Comparison of ENCODE assay signal across 14 cellular contexts in the genomic region with DNA sequence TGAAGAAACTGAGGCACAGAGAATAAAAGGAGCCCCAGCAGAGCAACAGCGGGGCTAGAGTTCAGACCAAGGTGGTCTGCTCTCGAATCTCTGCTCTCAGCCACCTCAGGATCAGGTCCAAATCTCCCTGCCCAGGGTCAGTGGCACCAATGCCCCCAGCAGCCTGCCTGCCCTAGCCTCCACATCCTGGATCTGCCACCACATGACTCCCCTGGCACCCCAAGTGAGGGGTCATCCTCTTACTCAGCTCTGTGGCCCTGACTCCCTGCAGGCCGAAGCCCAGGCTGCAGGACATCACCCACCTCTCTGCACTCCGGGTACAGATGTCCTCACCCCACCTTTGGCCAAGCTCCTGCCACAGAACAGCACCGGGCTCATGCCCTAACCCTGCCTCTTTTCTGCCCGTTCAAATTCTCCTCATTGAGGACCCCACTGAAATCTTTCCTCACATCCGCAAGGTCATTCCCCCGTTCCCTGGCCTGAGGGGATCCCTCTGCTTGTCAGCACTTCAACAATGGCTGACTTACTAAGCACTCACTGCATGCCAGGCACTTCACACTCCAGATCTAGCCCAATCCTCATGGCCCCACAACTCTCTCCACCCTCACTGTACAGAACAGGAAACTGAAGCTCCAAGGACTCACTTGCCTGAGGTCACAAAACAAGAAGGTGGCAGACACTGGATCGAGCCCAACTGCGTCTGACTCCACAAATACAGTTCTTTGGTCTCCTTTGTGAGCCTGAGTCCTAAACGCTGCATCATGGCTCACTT. TPM values are rescaled to one million over a fixed set of nuclear protein-coding genes. Genes with fewer than 3 reads are reported as not detected.
DNase-seq lines count a peak whose midpoint lies in the region; ATAC-seq, FAIRE-seq and TF ChIP-seq lines count a peak whose summit lies in the region.
"Had no signal": no experiment of that assay in that cellular context is flagged by ENCODE, and none has a peak within 500 bp of the region (broad histone marks: within the 10 kb centered on the region; RNA-seq: fewer than 3 reads in every experiment).

No MANE protein-coding gene starts in this region.

- H3K79me2 ChIP-seq in Karpas-422 (ENCODE audit: low read length) (peaks cover 17% of the 10 kb centered on the region), astrocyte (ENCODE audit: insufficient read depth, low read length) (peaks cover 51% of the 10 kb centered on the region)

- no peak for TF ChIP-seq EP300 in sigmoid colon (IDR thresholded peaks at IDR 0.05)

- H3K27ac Mint-ChIP-seq in CD8-positive, alpha-beta T cell = peak overlapping the region; percentile 39
- peak overlapping the region; percentile 79 for H3K27ac Mint-ChIP-seq in astrocyte (ENCODE audit: unreplicated experiment)

- H2AFZ ChIP-seq in Karpas-422 (ENCODE audit: low read length) = no peak overlapping the region
- H2AFZ ChIP-seq in astrocyte (ENCODE audit: low read depth, low read length) = no peak overlapping the region

- CTCF ChIA-PET in CD8-positive, alpha-beta T cell (lab: Charles Lee) = no interaction called here

- no peak overlapping the region for H3K4me3 ChIP-seq in CD8-positive, alpha-beta T cell (ENCODE audit: low read depth, low read length)
- H3K4me3 ChIP-seq in Karpas-422 (ENCODE audit: low read length) (no peak overlapping the region), astrocyte (ENCODE audit: insufficient read depth, low read depth, low read length) (no peak overlapping the region), sigmoid colon (no peak overlapping the region)

- no peaks in the 10 kb centered on the region for H3K9me2 ChIP-seq in Karpas-422 (replicated peaks; ENCODE audit: insufficient read depth, low read length)

- peaks cover 40% of the 10 kb centered on the region for H3K36me3 ChIP-seq in CD8-positive, alpha-beta T cell (ENCODE audit: insufficient read depth, low read length)
- peaks cover 33% of the 10 kb centered on the region for H3K36me3 ChIP-seq in Karpas-422 (ENCODE audit: insufficient read depth, low read length)
- H3K36me3 ChIP-seq in astrocyte (ENCODE audit: insufficient read depth, low read length) = peaks cover 53% of the 10 kb centered on the region
- H3K36me3 ChIP-seq in sigmoid colon = peaks cover 29 to 69% (median 63%) of the 10 kb centered on the region in 4 donors

- DNase-seq in CD8-positive, alpha-beta T cell = peak in 1 of 7 experiments; percentile 23
- DNase-seq in Karpas-422 (peak; percentile 46), astrocyte (ENCODE audit: low read depth) (no peak), mesenteric fat pad (ENCODE audit: low spot score) (peak; percentile 76), sigmoid colon (no peak), T1000 (lab: John Stamatoyannopoulos, UW) (no peak)
- DNase-seq: MV-4-11; NCI-H446; nephron progenitor cell; stimulated activated CD4-positive, alpha-beta T cell treated with anti-CD3 and anti-CD28 coated beads, Interleukin-12 subunit alpha, Interleukin-12 subunit beta, amount 100 ng/mL, for 4 hours had no signal

- intact Hi-C loops in CD8-positive, alpha-beta T cell (cut with DNase I, micrococcal nuclease) = loop anchor here in 1 of 2 experiments (10.0 kb wide), 1 partner anchor 694 kb away; no protein-coding TSS in a partner anchor
- intact Hi-C loops in sigmoid colon (cut with DNase I) = no loop called here

- H3K4me2 ChIP-seq in Karpas-422 (ENCODE audit: low read depth, low read length, poor library complexity, severe bottlenecking) (no peak overlapping the region), astrocyte (ENCODE audit: low read length) (peak overlapping the region; percentile 99)

- no peak overlapping the region for H3K4me3 Mint-ChIP-seq in CD8-positive, alpha-beta T cell
- H3K4me3 Mint-ChIP-seq in astrocyte (ENCODE audit: unreplicated experiment) = peak overlapping the region; percentile 80
- H3K4me3 Mint-ChIP-seq: nephron progenitor cell had no signal

- TF ChIP-seq CTCF in CD8-positive, alpha-beta T cell (IDR thresholded peaks at IDR 0.05) = no peak
- TF ChIP-seq CTCF in astrocyte (IDR thresholded peaks at IDR 0.05; ENCODE audit: insufficient read depth, low read depth, low read length) (no peak), sigmoid colon (IDR thresholded peaks at IDR 0.05) (no peak)

- FAIRE-seq in astrocyte (lab: Jason Lieb, UNC) = no peak
- FAIRE-seq: bronchial epithelial cell had no signal

- H3K9ac ChIP-seq in Karpas-422 (ENCODE audit: low read length) (no peak overlapping the region), astrocyte (ENCODE audit: low read length) (peak overlapping the region; percentile 47)

- no peaks in the 10 kb centered on the region for H3K9me3 Mint-ChIP-seq in CD8-positive, alpha-beta T cell
- H3K9me3 Mint-ChIP-seq in astrocyte (ENCODE audit: unreplicated experiment) = no peaks in the 10 kb centered on the region
- H3K9me3 Mint-ChIP-seq: nephron progenitor cell had no signal

- TF ChIP-seq POLR2A in sigmoid colon (IDR thresholded peaks at IDR 0.05) = no peak

- H3K27me3 ChIP-seq in CD8-positive, alpha-beta T cell (ENCODE audit: insufficient read depth, low read length) = no peaks in the 10 kb centered on the region
- H3K27me3 ChIP-seq in Karpas-422 (ENCODE audit: low read length) = no peaks in the 10 kb centered on the region
- no peaks in the 10 kb centered on the region for H3K27me3 ChIP-seq in astrocyte (ENCODE audit: insufficient read depth, low read length)
- H3K27me3 ChIP-seq in sigmoid colon = no peaks in the 10 kb centered on the region

- POLR2A ChIA-PET in CD8-positive, alpha-beta T cell (lab: Charles Lee) = interaction anchor here (0.9 kb wide), 1 partner anchor 63 kb away, joined by 6 read pairs; no protein-coding TSS in a partner anchor

- ATAC-seq in CD8-positive, alpha-beta T cell = no peak
- no peak for ATAC-seq in GM21381 (IDR thresholded peaks at IDR 0.05; ENCODE audit: unreplicated experiment)
- ATAC-seq in GM21786 (IDR thresholded peaks at IDR 0.05; ENCODE audit: unreplicated experiment) = no peak

- no peak overlapping the region for H3K27ac ChIP-seq in CD8-positive, alpha-beta T cell (ENCODE audit: low read depth, low read length)
- no peak overlapping the region for H3K27ac ChIP-seq in Karpas-422 (ENCODE audit: low read length)
- no peak overlapping the region for H3K27ac ChIP-seq in astrocyte (ENCODE audit: low read depth, low read length)
- H3K27ac ChIP-seq in sigmoid colon = no peak overlapping the region
- H3K27ac ChIP-seq: HL-60 had no signal

- H3K27me3 Mint-ChIP-seq in CD8-positive, alpha-beta T cell (ENCODE audit: low read depth) = peaks cover under 1% of the 10 kb centered on the region
- H3K27me3 Mint-ChIP-seq in astrocyte (ENCODE audit: low read depth, unreplicated experiment) = no peaks in the 10 kb centered on the region

- H3K4me1 Mint-ChIP-seq in CD8-positive, alpha-beta T cell (ENCODE audit: low read depth) = peaks cover 41% of the 10 kb centered on the region
- peaks cover 29% of the 10 kb centered on the region for H3K4me1 Mint-ChIP-seq in astrocyte (ENCODE audit: low read depth, unreplicated experiment)

- H4K20me1 ChIP-seq in Karpas-422 (ENCODE audit: insufficient read depth, low read depth, low read length) = peaks cover 16% of the 10 kb centered on the region; the same call in 1 of the 2 replicates
- peaks cover 81% of the 10 kb centered on the region for H4K20me1 ChIP-seq in astrocyte (ENCODE audit: insufficient read depth, low read length)

- H3K36me3 Mint-ChIP-seq in CD8-positive, alpha-beta T cell = peaks cover 66% of the 10 kb centered on the region
- peaks cover 26% of the 10 kb centered on the region for H3K36me3 Mint-ChIP-seq in astrocyte (ENCODE audit: low read depth, unreplicated experiment)

- WGBS in sigmoid colon, 2 donors = 88 to 89% methylated on average over 11 of the region's 11 CpGs

- H3K9me3 ChIP-seq in CD8-positive, alpha-beta T cell (ENCODE audit: low read length) = no peaks in the 10 kb centered on the region
- H3K9me3 ChIP-seq in Karpas-422 (ENCODE audit: low read length) (no peaks in the 10 kb centered on the region), astrocyte (ENCODE audit: insufficient read depth, low read depth, low read length) (no peaks in the 10 kb centered on the region), sigmoid colon (no peaks in the 10 kb centered on the region)

- peaks cover 32% of the 10 kb centered on the region for H3K4me1 ChIP-seq in CD8-positive, alpha-beta T cell (ENCODE audit: insufficient read depth, low read length)
- peaks cover 52% of the 10 kb centered on the region for H3K4me1 ChIP-seq in Karpas-422 (ENCODE audit: low read length)
- peaks cover 20% of the 10 kb centered on the region for H3K4me1 ChIP-seq in astrocyte (ENCODE audit: insufficient read depth, low read length)
- peaks cover 0 to 50% (median 39%) of the 10 kb centered on the region in 4 donors for H3K4me1 ChIP-seq in sigmoid colon

RNA-seq across cellular contexts. Expression of a gene that starts 4.3 kb away (rescaled TPM):
- total RNA-seq in CD8-positive, alpha-beta T cell = 100 to 1,000 TPM; 148 to 156 TPM
- 165 and 257 TPM in 2 replicates for total RNA-seq in Karpas-422 (2014; rRNA removed; shearing (Covaris generic); ENCODE audit: low replicate concordance)
- 804 and 921 TPM in 2 replicates for total RNA-seq in astrocyte
- total RNA-seq in mesenteric fat pad = 470 TPM
- 100 to 1,000 TPM; 154 to 232 (median 183) TPM for total RNA-seq in sigmoid colon
- polyA plus RNA-seq in sigmoid colon = 100 to 1,000 TPM; 162 to 647 (median 169) TPM

RNA-seq across cellular contexts. Expression of a gene that starts 7.0 kb away (rescaled TPM):
- under 1 TPM; 0.33 to 0.60 TPM for total RNA-seq in CD8-positive, alpha-beta T cell
- 51.5 and 71.4 TPM in 2 replicates for total RNA-seq in Karpas-422 (2014; rRNA removed; shearing (Covaris generic); ENCODE audit: low replicate concordance)
- total RNA-seq in astrocyte (0.19 and 0.27 TPM in 2 replicates), mesenteric fat pad (0.71 TPM), sigmoid colon (under 1 TPM in 3 of 4 donors, not detected in 1; under 0.01 to 0.95 (median 0.83) TPM)
- polyA plus RNA-seq in sigmoid colon = 1 to 10 TPM in 1 of 3 donors, under 1 TPM in 1, not detected in 1; 0.23 to 8.4 TPM

Comparison
In these comparisons a context has a peak if more than half of its experiments do, and no peak if none do; other contexts are left out.
1. DNase-seq: peak in Karpas-422 (single experiment) and mesenteric fat pad (single experiment); none in astrocyte (single experiment), sigmoid colon (single experiment) and T1000 (single experiment).
2. RNA of a gene that starts 7.0 kb away (total RNA-seq): 51.5 to 71.4 TPM in Karpas-422; under 0.01 to 0.95 TPM in sigmoid colon, 0.71 TPM in mesenteric fat pad (single experiment), 0.33 to 0.60 TPM in CD8-positive, alpha-beta T cell and 0.19 to 0.27 TPM in astrocyte; every median in the first group is over 10 times any median in the second.